7 cellular contexts compared by ENCODE assay signal in the genomic region with DNA sequence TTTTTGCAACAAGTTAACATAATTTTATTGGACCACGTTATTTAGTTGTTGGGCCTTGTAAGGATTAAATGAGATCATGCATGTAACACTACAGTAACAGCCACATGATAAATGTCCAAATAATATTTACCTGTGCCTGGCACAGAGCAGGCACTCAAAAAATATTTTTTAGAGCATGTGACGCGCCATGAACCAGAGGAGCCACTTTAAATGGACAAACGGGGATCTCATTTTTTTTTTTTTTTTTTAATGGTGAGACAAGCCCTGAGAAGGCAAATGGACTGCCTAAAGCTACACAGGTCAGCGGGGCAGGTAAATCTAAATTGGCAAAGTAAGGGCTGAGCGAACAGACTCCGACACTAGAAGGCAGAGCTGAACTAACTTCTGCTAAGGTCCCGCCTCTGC. TPM values are rescaled to one million over a fixed set of nuclear protein-coding genes. Genes with fewer than 3 reads are reported as not detected.
DNase-seq lines count a peak whose midpoint lies in the region; ATAC-seq and TF ChIP-seq lines count a peak whose summit lies in the region.

No MANE protein-coding gene starts in this region.

- peaks cover 35% of the 10 kb centered on the region for H3F3A ChIP-seq in GM23338 (replicated peaks; ENCODE audit: low read depth)

- POLR2A ChIA-PET in WTC11 (lab: Charles Lee): interaction anchor here (0.6 to 2.7 kb wide), 6 partner anchors 12 to 176 kb away, joined by 3 to 30 read pairs (median 4); no protein-coding TSS in a partner anchor

- 4% methylated on average over 8 of the region's 8 CpGs for whole genome bisulfite sequencing in hepatocyte (ENCODE audit: low lambda C conversion rate, missing lambda C conversion rate)
- WGBS in spleen, 5 donors: 2 to 4% (median 4%) methylated on average over 8 of the region's 8 CpGs

- H4K20me1 ChIP-seq in GM23338 (replicated peaks; ENCODE audit: insufficient read depth) (peaks cover 30% of the 10 kb centered on the region), hepatocyte (ENCODE audit: insufficient read depth, poor library complexity, severe bottlenecking) (peaks cover 30% of the 10 kb centered on the region)

- H3K4me2 ChIP-seq in GM23338: peak overlapping the region; percentile 68
- H3K4me2 ChIP-seq in hepatocyte: peak overlapping the region; percentile 77

- no peak for TF ChIP-seq POLR2A in spleen (IDR thresholded peaks at IDR 0.05)

- H3K9me3 ChIP-seq in hepatocyte (ENCODE audit: low read depth) (no peaks in the 10 kb centered on the region), spleen (no peaks in the 10 kb centered on the region)

- H3K79me2 ChIP-seq in GM23338 (replicated peaks; ENCODE audit: insufficient read depth) (peaks cover 40% of the 10 kb centered on the region), hepatocyte (peaks cover 37% of the 10 kb centered on the region)

- H3K27me3 ChIP-seq in GM23338 (ENCODE audit: insufficient read depth): no peaks in the 10 kb centered on the region
- no peaks in the 10 kb centered on the region for H3K27me3 ChIP-seq in hepatocyte
- no peaks in the 10 kb centered on the region for H3K27me3 ChIP-seq in spleen (replicated peaks in 1 of 7)

- H2AFZ ChIP-seq in GM23338: peak overlapping the region; percentile 67; the same call in 1 of the 2 replicates
- peak overlapping the region; percentile 51 for H2AFZ ChIP-seq in hepatocyte

- H3K4me1 Mint-ChIP-seq in GM23338 (peaks cover 33% of the 10 kb centered on the region), WTC11 (peaks cover 37% of the 10 kb centered on the region)

- peaks cover 3% of the 10 kb centered on the region; the same call in 1 of the 3 replicates for H3K9me3 Mint-ChIP-seq in GM23338
- no peaks in the 10 kb centered on the region for H3K9me3 Mint-ChIP-seq in WTC11

- ATAC-seq in GM23338: peak; percentile 89; the same call in 1 of the 3 replicates
- no peak; the same call in 1 of the 2 replicates for ATAC-seq in WTC11

- H3K4me1 ChIP-seq in GM23338 (ENCODE audit: insufficient read depth) (peaks cover 30% of the 10 kb centered on the region), hepatocyte (ENCODE audit: insufficient read depth) (peaks cover 14% of the 10 kb centered on the region), spleen (peaks cover 31 to 50% (median 46%) of the 10 kb centered on the region in 6 donors)

- peak overlapping the region; percentile 85 for H3K4me3 Mint-ChIP-seq in GM23338
- peak overlapping the region; percentile 94 for H3K4me3 Mint-ChIP-seq in WTC11

- H3K36me3 ChIP-seq in GM23338 (ENCODE audit: insufficient read depth) (peaks cover 35% of the 10 kb centered on the region), hepatocyte (replicated peaks; ENCODE audit: insufficient read depth, low read depth) (no peaks in the 10 kb centered on the region), spleen (peaks cover 4 to 35% (median 31%) of the 10 kb centered on the region in 6 donors)

- H3K27ac ChIP-seq in GM23338 (ENCODE audit: low read depth) (peak overlapping the region; percentile 80), hepatocyte (peak overlapping the region; percentile 53), spleen (peak overlapping the region; percentile 92 to 99 (median 96))

- CTCF ChIA-PET in WTC11 (lab: Charles Lee): interaction anchor here (0.6 to 2.1 kb wide), 27 partner anchors 8 to 506 kb away, joined by 3 to 14 read pairs (median 4); partner anchors contain the start of genes DMRTC2, LYPD4 and RABAC1

- intact Hi-C loops in spleen (cut with DNase I; ENCODE audit: low total_unique reads): no loop called here

- peaks cover 22% of the 10 kb centered on the region for H3K27me3 Mint-ChIP-seq in GM23338 (ENCODE audit: insufficient read depth, low read depth, poor library complexity)
- peaks cover 16% of the 10 kb centered on the region for H3K27me3 Mint-ChIP-seq in WTC11 (ENCODE audit: low read depth)

- no peak for DNase-seq in GM23338 (ENCODE audit: low spot score)
- DNase-seq in WTC11 (ENCODE audit: low spot score): no peak
- no peak for DNase-seq in hepatocyte (ENCODE audit: low spot score)
- no peak for DNase-seq in spleen
- DNase-seq in AG08396 (ENCODE audit: low spot score): no peak
- DNase-seq in SIG-M5 (lab: John Stamatoyannopoulos, UW): no peak
- DNase-seq in RPMI8226: no peak

- peak overlapping the region; percentile 82 for H3K27ac Mint-ChIP-seq in GM23338
- H3K27ac Mint-ChIP-seq in WTC11: peak overlapping the region; percentile 89

- peaks cover 39% of the 10 kb centered on the region for H3K36me3 Mint-ChIP-seq in GM23338 (ENCODE audit: low read depth)
- peaks cover 37% of the 10 kb centered on the region for H3K36me3 Mint-ChIP-seq in WTC11

- no peaks in the 10 kb centered on the region for H3K9me2 ChIP-seq in GM23338 (ENCODE audit: insufficient read depth)
- H3K9me2 ChIP-seq in hepatocyte (replicated peaks; ENCODE audit: insufficient read depth): no peaks in the 10 kb centered on the region

- TF ChIP-seq CTCF in GM23338 (conservative IDR thresholded peaks at IDR 0.05; ENCODE audit: low read depth in 2 of 2) (no peak; a peak in 1 of 4 replicates), WTC11 (IDR thresholded peaks at IDR 0.05) (no peak), hepatocyte (IDR thresholded peaks at IDR 0.05; ENCODE audit: poor library complexity) (no peak), spleen (IDR thresholded peaks at IDR 0.05 in 8 of 11, conservative IDR thresholded peaks at IDR 0.05 in 3 of 11) (no peak)

- H3K4me3 ChIP-seq in GM23338 (peak overlapping the region; percentile 44), hepatocyte (peak overlapping the region; percentile 10), spleen (peak overlapping the region in 6 of 8 donors; percentile 58 to 99 (median 98))

TF ChIP-seq in GM23338, 12 proteins besides CTCF, POLR2A, EP300 and RAD21 (continues in another document):
- TF ChIP-seq ETS1 (IDR thresholded peaks at IDR 0.05): no peak
- no peak for TF ChIP-seq ZNF331 (CRISPR knock-in tag; IDR thresholded peaks at IDR 0.05; ENCODE audit: low read depth)
- no peak for TF ChIP-seq CREB1 (CRISPR knock-in tag; IDR thresholded peaks at IDR 0.05; ENCODE audit: low read depth)

TF ChIP-seq in WTC11, 78 proteins besides CTCF, POLR2A, EP300 and RAD21 (continues in another document):
- TF ChIP-seq ZNF263 (CRISPR knock-in tag; IDR thresholded peaks at IDR 0.05; ENCODE audit: low read depth): no peak
- TF ChIP-seq, protein P1, sequence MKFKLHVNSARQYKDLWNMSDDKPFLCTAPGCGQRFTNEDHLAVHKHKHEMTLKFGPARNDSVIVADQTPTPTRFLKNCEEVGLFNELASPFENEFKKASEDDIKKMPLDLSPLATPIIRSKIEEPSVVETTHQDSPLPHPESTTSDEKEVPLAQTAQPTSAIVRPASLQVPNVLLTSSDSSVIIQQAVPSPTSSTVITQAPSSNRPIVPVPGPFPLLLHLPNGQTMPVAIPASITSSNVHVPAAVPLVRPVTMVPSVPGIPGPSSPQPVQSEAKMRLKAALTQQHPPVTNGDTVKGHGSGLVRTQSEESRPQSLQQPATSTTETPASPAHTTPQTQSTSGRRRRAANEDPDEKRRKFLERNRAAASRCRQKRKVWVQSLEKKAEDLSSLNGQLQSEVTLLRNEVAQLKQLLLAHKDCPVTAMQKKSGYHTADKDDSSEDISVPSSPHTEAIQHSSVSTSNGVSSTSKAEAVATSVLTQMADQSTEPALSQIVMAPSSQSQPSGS (CRISPR knock-in tag; IDR thresholded peaks at IDR 0.05; ENCODE audit: borderline replicate concordance, low read depth): no peak
- TF ChIP-seq, protein P2, sequence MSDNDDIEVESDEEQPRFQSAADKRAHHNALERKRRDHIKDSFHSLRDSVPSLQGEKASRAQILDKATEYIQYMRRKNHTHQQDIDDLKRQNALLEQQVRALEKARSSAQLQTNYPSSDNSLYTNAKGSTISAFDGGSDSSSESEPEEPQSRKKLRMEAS (CRISPR knock-in tag; IDR thresholded peaks at IDR 0.05): no peak

RNA-seq across cellular contexts. Expression of gene RPS19, which starts 0.8 kb away (rescaled TPM):
- total RNA-seq in GM23338 (2014; rRNA removed; shearing (Covaris generic)): 631 and 1,798 TPM in 2 replicates
- polyA plus RNA-seq in GM23338 (2016; fragmentation: Nextera tagmentation; extraction: Ambion mirVana): 4,053 and 4,073 TPM in 2 replicates
- 3,152 to 3,787 TPM (median 3,713 TPM) in 3 replicates for total RNA-seq in WTC11 (2021)
- total RNA-seq in hepatocyte: 740 and 840 TPM in 2 replicates
- 1,425 and 1,529 TPM in 2 replicates for polyA plus RNA-seq in hepatocyte
- 1,000 to 10,000 TPM in 4 of 7 donors, 100 to 1,000 TPM in 3; 744 to 2,126 (median 1,870) TPM for total RNA-seq in spleen
- polyA plus RNA-seq in spleen: 1,000 to 10,000 TPM; 5,153 to 8,491 (median 7,946) TPM

RNA-seq across cellular contexts. Expression of gene DMRTC2, which starts 14.4 kb away (rescaled TPM):
- total RNA-seq in GM23338 (2014; rRNA removed; shearing (Covaris generic)): 0.21 TPM in 1 of 2 replicates, not detected in the other
- polyA plus RNA-seq in GM23338 (2016; fragmentation: Nextera tagmentation; extraction: Ambion mirVana): not detected in 2 replicates
- not detected in 3 replicates for total RNA-seq in WTC11 (2021)
- not detected in 2 replicates for total RNA-seq in hepatocyte
- not detected in 2 replicates for polyA plus RNA-seq in hepatocyte
- not detected for total RNA-seq in spleen
- not detected for polyA plus RNA-seq in spleen

RNA-seq across cellular contexts. Expression of gene LYPD4, which starts 14.7 kb away (rescaled TPM):
- total RNA-seq in GM23338 (2014; rRNA removed; shearing (Covaris generic)): not detected in 2 replicates
- polyA plus RNA-seq in GM23338 (2016; fragmentation: Nextera tagmentation; extraction: Ambion mirVana) (not detected in 2 replicates), hepatocyte (not detected in 2 replicates), spleen (under 1 TPM in 1 of 3 donors, not detected in 2; 0.04 TPM)
- total RNA-seq in WTC11 (2021) (not detected in 3 replicates), hepatocyte (not detected in 2 replicates), spleen (not detected)

RNA-seq across cellular contexts. Expression of gene CD79A, which starts 17.9 kb away (rescaled TPM):
- total RNA-seq in GM23338 (2014; rRNA removed; shearing (Covaris generic)): not detected in 2 replicates
- polyA plus RNA-seq in GM23338 (2016; fragmentation: Nextera tagmentation; extraction: Ambion mirVana): 0.27 and 0.47 TPM in 2 replicates
- total RNA-seq in WTC11 (2021): 0.42 to 1.2 TPM (median 0.71 TPM) in 3 replicates
- 0.37 TPM in 1 of 2 replicates, not detected in the other for total RNA-seq in hepatocyte
- polyA plus RNA-seq in hepatocyte: 0.27 TPM in 1 of 2 replicates, not detected in the other
- 100 to 1,000 TPM; 222 to 361 (median 269) TPM for total RNA-seq in spleen
- 1,000 to 10,000 TPM in 1 of 3 donors, 100 to 1,000 TPM in 2; 748 to 1,033 (median 986) TPM for polyA plus RNA-seq in spleen

RNA-seq across cellular contexts. Expression of gene ARHGEF1, which starts 23.8 kb away (rescaled TPM):
- 36.8 and 44.7 TPM in 2 replicates for total RNA-seq in GM23338 (2014; rRNA removed; shearing (Covaris generic))
- polyA plus RNA-seq in GM23338 (2016; fragmentation: Nextera tagmentation; extraction: Ambion mirVana) (41.3 and 50.8 TPM in 2 replicates), hepatocyte (67.8 and 71.7 TPM in 2 replicates), spleen (100 to 1,000 TPM; 314 to 543 (median 478) TPM)
- total RNA-seq in WTC11 (2021) (77.2 to 102 TPM (median 82.9 TPM) in 3 replicates), hepatocyte (22.1 and 29.7 TPM in 2 replicates), spleen (100 to 1,000 TPM; 238 to 473 (median 382) TPM)

Comparison
In these comparisons a context has a peak if more than half of its experiments do, and no peak if none do; other contexts are left out.
1. H3K4me3 ChIP-seq: peak in every context shown above with its lines; median percentile 98 in spleen; 44 in GM23338; 10 in hepatocyte.